26 cellular contexts compared by ENCODE assay signal in genomic region chr1:240695416-240695815, GRCh38.
"Had no signal": no experiment of that assay in that cellular context is flagged by ENCODE, and none has a peak within 500 bp of the region (broad histone marks: within the 10 kb centered on the region; RNA-seq: fewer than 3 reads in every experiment).

No MANE protein-coding gene starts in this region.

- H3K27me3 ChIP-seq: stomach, suprapubic skin, testis, thyroid gland, tibial artery, tibial nerve, transverse colon, upper lobe of left lung, upper lobe of right lung, uterus, vagina had no signal

- H3K4me3 ChIP-seq: stomach, suprapubic skin, testis, thoracic aorta, thyroid gland, tibial artery, tibial nerve, transverse colon, upper lobe of left lung, upper lobe of right lung, uterus, vagina had no signal

- ATAC-seq: stimulated activated effector memory CD8-positive, alpha-beta T cell treated with anti-CD3 and anti-CD28 coated beads, Interleukin-12 subunit alpha, Interleukin-12 subunit beta, amount 100 ng/mL, for 72 hours; stimulated activated memory B cell treated with anti-CD40 and anti-IgM and Interleukin-4, amounts not matched to agents 10 μg/mL and 1 μg/mL and 100 μg/mL, for 72 hours; stimulated activated naive B cell treated with anti-CD40 and anti-IgM and Interleukin-4, amounts not matched to agents 10 μg/mL and 1 μg/mL and 100 μg/mL, for 72 hours; stimulated activated naive CD8-positive, alpha-beta T cell treated with anti-CD3 and anti-CD28 coated beads, Interleukin-15, amount 100 ng/mL, for 72 hours; stimulated activated naive CD8-positive, alpha-beta T cell treated with anti-CD3 and anti-CD28 coated beads, Interleukin-15, Interleukin-2, amounts not matched to agents 100 U/mL and 50 U/mL, for 24 hours; upper lobe of right lung had no signal

- DNase-seq: stimulated activated CD4-positive, alpha-beta T cell treated with anti-CD3 and anti-CD28 coated beads, Interleukin-2, amount 100 ng/mL, for 48 hours; stimulated activated CD4-positive, alpha-beta T cell treated with anti-CD3 and anti-CD28 coated beads, Interleukin-4, amount 100 ng/mL, for 1 hour; stimulated activated CD4-positive, alpha-beta T cell treated with anti-CD3 and anti-CD28 coated beads, Interleukin-4, amount 100 ng/mL, for 24 hours; stimulated activated CD4-positive, alpha-beta T cell treated with anti-CD3 and anti-CD28 coated beads, Interleukin-4, amount 100 ng/mL, for 4 hours; stimulated activated CD8-positive, alpha-beta memory T cell treated with anti-CD3 and anti-CD28 coated beads, Interleukin-4, amount 100 ng/mL, for 48 hours; stimulated activated naive B cell treated with anti-CD40 and anti-IgM and Interleukin-4, amounts not matched to agents 10 μg/mL and 1 μg/mL and 100 μg/mL, for 72 hours; stimulated activated naive CD4-positive, alpha-beta T cell; stimulated activated naive CD4-positive, alpha-beta T cell treated with Interleukin-2 at 50 U/mL for 16 hours; stimulated activated naive CD8-positive, alpha-beta T cell treated with anti-CD3 and anti-CD28 coated beads, Interleukin-15, amount 100 ng/mL, for 72 hours; stimulated activated naive CD8-positive, alpha-beta T cell treated with anti-CD3 and anti-CD28 coated beads, Interleukin-15, Interleukin-2, amounts not matched to agents 100 U/mL and 50 U/mL, for 24 hours; stomach; substantia nigra; testis; thyroid gland; tibial artery; transverse colon; trophoblast cell; upper lobe of left lung; upper lobe of right lung; uterus had no signal

- H3K9me3 ChIP-seq: stomach, suprapubic skin, testis, thoracic aorta, thyroid gland, tibial artery, tibial nerve, transverse colon, upper lobe of left lung, upper lobe of right lung, uterus, vagina had no signal

- H3K27ac ChIP-seq: stomach, suprapubic skin, testis, thoracic aorta, thyroid gland, tibial artery, tibial nerve, transverse colon, upper lobe of left lung, upper lobe of right lung, uterus, vagina had no signal

- H3K36me3 ChIP-seq: stomach, suprapubic skin, thoracic aorta, thyroid gland, tibial artery, tibial nerve, transverse colon, upper lobe of left lung, upper lobe of right lung, uterus, vagina had no signal

- H3K4me1 ChIP-seq: testis, thyroid gland, tibial artery, tibial nerve, upper lobe of left lung, upper lobe of right lung, uterus, vagina had no signal
